In the genomic region with DNA sequence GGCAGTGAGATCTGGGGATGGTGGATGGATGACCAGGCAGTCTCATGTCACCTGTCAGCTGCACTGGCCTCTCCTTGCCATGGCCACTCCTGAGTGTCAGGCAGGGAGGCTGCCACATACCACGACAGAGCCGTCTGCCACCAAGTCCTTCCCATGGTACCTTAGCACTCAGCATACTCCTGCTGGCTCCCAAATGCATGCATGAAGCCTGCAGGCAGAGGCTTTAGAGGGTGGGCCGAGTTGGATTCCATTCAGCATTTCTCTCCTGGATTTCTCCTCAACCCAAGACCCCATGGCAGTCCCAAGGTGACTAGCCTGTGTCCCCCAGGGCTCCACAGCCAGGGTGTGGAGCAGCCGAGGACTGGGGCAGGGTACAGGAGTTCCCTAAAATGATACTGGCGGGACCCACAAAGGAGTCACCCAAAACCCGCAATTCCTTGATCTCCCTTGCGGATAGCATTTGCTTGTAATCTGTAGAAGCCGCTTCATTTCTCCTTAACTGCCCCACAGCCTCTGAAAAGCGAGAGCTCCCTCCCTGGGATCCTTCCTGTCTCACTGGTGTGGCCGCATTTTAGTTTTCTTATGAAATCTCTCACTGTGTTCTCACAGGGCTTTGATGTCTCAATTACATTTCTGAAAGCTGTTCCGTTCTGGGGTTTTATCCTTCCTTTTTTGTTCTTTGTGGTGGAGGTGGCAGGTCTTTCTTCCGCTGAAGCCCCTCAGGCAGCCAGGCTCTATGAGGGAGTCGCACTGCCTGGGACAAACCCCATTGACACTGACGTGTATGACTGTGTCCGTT, we compare ENCODE assay signal across 10 cellular contexts.
DNase-seq lines count a peak whose midpoint lies in the region; ATAC-seq and TF ChIP-seq lines count a peak whose summit lies in the region.
"Had no signal": no experiment of that assay in that cellular context is flagged by ENCODE, and none has a peak within 500 bp of the region (broad histone marks: within the 10 kb centered on the region; RNA-seq: fewer than 3 reads in every experiment).

No MANE protein-coding gene starts in this region.

- no peak overlapping the region for H3K4me3 ChIP-seq in GM12865 (ENCODE audit: low read depth, low read length)
- peak overlapping the region in 1 of 8 donors; percentile 28 for H3K4me3 ChIP-seq in spleen

- in situ Hi-C loops in GM13977 (cut with MboI; ENCODE audit: low pct_unique_long_range_greater_than_20kb, low sequenced_read_pairs, unreplicated experiment) = no loop called here

- no peaks in the 10 kb centered on the region for H3K27me3 Mint-ChIP-seq in activated naive CD8-positive, alpha-beta T cell treated with anti-CD3 and anti-CD28 coated beads, Interleukin-2, amount 50 U/mL, for 24 hours

- peaks cover 80% of the 10 kb centered on the region for H3K4me1 Mint-ChIP-seq in activated naive CD8-positive, alpha-beta T cell treated with anti-CD3 and anti-CD28 coated beads, Interleukin-2, amount 50 U/mL, for 24 hours

- peaks cover 0 to 34% (median 0%) of the 10 kb centered on the region in 6 donors for H3K36me3 ChIP-seq in spleen

- peak; percentile 91 for ATAC-seq in activated naive CD8-positive, alpha-beta T cell treated with anti-CD3 and anti-CD28 coated beads, Interleukin-2, amount 50 U/mL, for 24 hours
- ATAC-seq in GM18511 (IDR thresholded peaks at IDR 0.05; ENCODE audit: unreplicated experiment) = no peak
- no peak for ATAC-seq in GM19023 (IDR thresholded peaks at IDR 0.05; ENCODE audit: unreplicated experiment)
- ATAC-seq: left ventricle myocardium superior had no signal

- no peak for TF ChIP-seq POLR2A in spleen (IDR thresholded peaks at IDR 0.05)

- 49 to 67% (median 55%) methylated on average over 15 of the region's 15 CpGs for WGBS in spleen, 5 donors

- DNase-seq in GM12865 (ENCODE audit: low read depth) (peak; percentile 76), NOMO-1 treated with DMSO at 0.1 percent for 48 hours (lab: John Stamatoyannopoulos, UW; ENCODE audit: unreplicated experiment) (peak; percentile 73), spleen (no peak), GM13977 (ENCODE audit: low spot score) (no peak)
- peak; percentile 54 for DNase-seq in activated naive CD8-positive, alpha-beta T cell treated with anti-CD3 and anti-CD28 coated beads, Interleukin-2, amount 50 U/mL, for 24 hours
- DNase-seq in effector CD4-positive, alpha-beta T cell = no peak
- DNase-seq: activated CD4-positive, CD25-positive, alpha-beta regulatory T cell; left ventricle myocardium superior had no signal

- H3K9me3 Mint-ChIP-seq in activated naive CD8-positive, alpha-beta T cell treated with anti-CD3 and anti-CD28 coated beads, Interleukin-2, amount 50 U/mL, for 24 hours = peaks cover 7% of the 10 kb centered on the region

- no peaks in the 10 kb centered on the region for H3K27me3 ChIP-seq in spleen (replicated peaks in 1 of 7)

- intact Hi-C loops in spleen (cut with DNase I; ENCODE audit: low total_unique reads) = no loop called here

- H3K4me1 ChIP-seq in spleen = peaks cover 0 to 31% (median 6%) of the 10 kb centered on the region in 6 donors

- H3K27ac ChIP-seq in spleen = peak overlapping the region in 5 of 8 donors; percentile 4 to 75 (median 48)

- H3K4me3 Mint-ChIP-seq in activated naive CD8-positive, alpha-beta T cell treated with anti-CD3 and anti-CD28 coated beads, Interleukin-2, amount 50 U/mL, for 24 hours = peak overlapping the region; percentile 54

- TF ChIP-seq CTCF in GM12865 (IDR thresholded peaks at IDR 0.05; ENCODE audit: insufficient read depth, low read depth, low read length, missing control alignments) (no peak), spleen (IDR thresholded peaks at IDR 0.05 in 8 of 11, conservative IDR thresholded peaks at IDR 0.05 in 3 of 11) (no peak), GM13977 (IDR thresholded peaks at IDR 0.05; ENCODE audit: extremely low read depth, insufficient read depth, missing control alignments) (no peak)

- peaks cover 39% of the 10 kb centered on the region for H3K36me3 Mint-ChIP-seq in activated naive CD8-positive, alpha-beta T cell treated with anti-CD3 and anti-CD28 coated beads, Interleukin-2, amount 50 U/mL, for 24 hours (ENCODE audit: low read depth)

- H3K27ac Mint-ChIP-seq in activated naive CD8-positive, alpha-beta T cell treated with anti-CD3 and anti-CD28 coated beads, Interleukin-2, amount 50 U/mL, for 24 hours = peak overlapping the region; percentile 86

- peaks cover 0 to 14% (median 12%) of the 10 kb centered on the region in 8 donors for H3K9me3 ChIP-seq in spleen

Comparison
In these comparisons a context has a peak if more than half of its experiments do, and no peak if none do; other contexts are left out.
1. DNase-seq: peak in GM12865 (single experiment), NOMO-1 treated with DMSO at 0.1 percent for 48 hours (single experiment) and activated naive CD8-positive, alpha-beta T cell treated with anti-CD3 and anti-CD28 coated beads, Interleukin-2, amount 50 U/mL, for 24 hours (single experiment); none in spleen (single experiment), effector CD4-positive, alpha-beta T cell (single experiment) and GM13977 (single experiment).